Comparison of ENCODE assay signal across 34 cellular contexts in genomic region chr3:196600359-196600758, GRCh38.
"Had no signal": no experiment of that assay in that cellular context is flagged by ENCODE, and none has a peak within 500 bp of the region (broad histone marks: within the 10 kb centered on the region; RNA-seq: fewer than 3 reads in every experiment).

No MANE protein-coding gene starts in this region.

- H3K27ac ChIP-seq: brain microvascular endothelial cell, PC-9, RWPE1, VCaP had no signal

- DNase-seq: activated CD4-positive, alpha-beta T cell treated with anti-CD3 and anti-CD28 coated beads, Interleukin-2, amount 10 ng/mL, durations not matched to agents 24 days and 14 days; activated CD4-positive, alpha-beta T cell treated with anti-CD3 and anti-CD28 coated beads, Interleukin-2, amount 50 U/mL, for 4 hours; activated CD8-positive, alpha-beta T cell treated with anti-CD3 and anti-CD28 coated beads for 36 hours; activated effector memory CD4-positive, alpha-beta T cell treated with anti-CD3 and anti-CD28 coated beads, Interleukin-2, amount 50 U/mL, for 16 hours; activated naive CD4-positive, alpha-beta T cell; activated naive CD4-positive, alpha-beta T cell treated with anti-CD3 and anti-CD28 coated beads, Interleukin-2, amount 50 U/mL, for 16 hours; activated naive CD8-positive, alpha-beta T cell treated with anti-CD3 and anti-CD28 coated beads for 36 hours; activated T-cell treated with anti-CD3 and anti-CD28 coated beads, Interleukin-2, amount 50 U/mL, for 1 hour; activated T-cell treated with anti-CD3 and anti-CD28 coated beads, Interleukin-2, amount 50 U/mL, for 72 hours; amniotic stem cell; aorta; brain microvascular endothelial cell; central memory CD4-positive, alpha-beta T cell; Kasumi-1; KG1; MG63; NCI-H1048; NCI-H1105 treated with DMSO at 0.1 percent for 48 hours; NCI-H1436; NCI-H1694; NCI-H2029; NCI-H510A; NCI-H526; NCI-H748 treated with DMSO at 0.1 percent for 48 hours; SIG-M5; SW 1271; T-helper 1 cell; T-helper 9 cell had no signal

- H3K4me3 ChIP-seq: MG63, PC-9 had no signal

- H3K36me3 ChIP-seq: brain microvascular endothelial cell, MG63 had no signal

- H3K36me3 Mint-ChIP-seq: activated naive CD8-positive, alpha-beta T cell treated with anti-CD3 and anti-CD28 coated beads for 36 hours had no signal

- H3K4me3 Mint-ChIP-seq: activated CD4-positive, alpha-beta T cell treated with anti-CD3 and anti-CD28 coated beads, Interleukin-2, amount 10 ng/mL, durations not matched to agents 24 days and 14 days; activated CD8-positive, alpha-beta T cell treated with anti-CD3 and anti-CD28 coated beads for 36 hours; activated naive CD8-positive, alpha-beta T cell treated with anti-CD3 and anti-CD28 coated beads for 36 hours; activated T-cell treated with anti-CD3 and anti-CD28 coated beads, Interleukin-2, amount 50 U/mL, for 72 hours; activated T-helper 17 cell treated with anti-CD3 and anti-CD28 coated beads, Interleukin-2, amount 50 U/mL, for 72 hours had no signal

- H3K27ac Mint-ChIP-seq: activated CD4-positive, alpha-beta T cell treated with anti-CD3 and anti-CD28 coated beads, Interleukin-2, amount 10 ng/mL, durations not matched to agents 24 days and 14 days; activated CD8-positive, alpha-beta T cell treated with anti-CD3 and anti-CD28 coated beads for 36 hours; activated naive CD8-positive, alpha-beta T cell treated with anti-CD3 and anti-CD28 coated beads for 36 hours; activated T-cell treated with anti-CD3 and anti-CD28 coated beads, Interleukin-2, amount 50 U/mL, for 72 hours; activated T-helper 17 cell treated with anti-CD3 and anti-CD28 coated beads, Interleukin-2, amount 50 U/mL, for 72 hours had no signal

- H3K9me3 Mint-ChIP-seq: activated CD4-positive, alpha-beta T cell treated with anti-CD3 and anti-CD28 coated beads, Interleukin-2, amount 10 ng/mL, durations not matched to agents 24 days and 14 days; activated CD8-positive, alpha-beta T cell treated with anti-CD3 and anti-CD28 coated beads for 36 hours; activated naive CD8-positive, alpha-beta T cell treated with anti-CD3 and anti-CD28 coated beads for 36 hours; activated T-cell treated with anti-CD3 and anti-CD28 coated beads, Interleukin-2, amount 50 U/mL, for 72 hours; activated T-helper 17 cell treated with anti-CD3 and anti-CD28 coated beads, Interleukin-2, amount 50 U/mL, for 72 hours had no signal

- H3K9me3 ChIP-seq: MG63 had no signal

- ATAC-seq: activated CD8-positive, alpha-beta T cell treated with anti-CD3 and anti-CD28 coated beads for 36 hours; activated T-cell treated with anti-CD3 and anti-CD28 coated beads, Interleukin-2, amount 50 U/mL, for 72 hours; activated T-helper 17 cell treated with anti-CD3 and anti-CD28 coated beads, Interleukin-2, amount 50 U/mL, for 72 hours; Right ventricle myocardium inferior; SK-N-SH treated with all-trans-retinoic acid at 6 μM for 48 hours had no signal
